2 cellular contexts compared by ENCODE assay signal in the genomic region with DNA sequence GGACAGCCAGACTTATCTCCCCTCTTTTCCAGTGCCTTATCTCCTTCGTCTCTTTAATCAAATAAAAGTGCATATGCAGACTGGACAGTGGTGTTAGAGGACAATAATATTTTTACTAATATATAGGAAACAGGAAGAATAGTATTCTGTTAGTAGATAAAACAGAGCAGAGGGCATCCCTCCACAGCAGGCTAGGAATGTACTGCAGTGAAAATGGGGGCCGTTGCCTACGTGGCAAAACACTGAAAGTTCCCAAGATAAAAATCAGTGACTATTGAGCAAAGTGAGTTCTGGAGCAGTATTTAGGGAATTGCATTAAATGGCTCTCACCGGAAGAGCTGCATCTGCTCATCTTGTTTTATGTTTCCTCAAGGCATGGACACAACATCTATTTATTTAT.
A peak's percentile ranks its signal among the peaks of the same experiment; 100 is the strongest.
TF ChIP-seq lines count a peak whose summit lies in the region.

No MANE protein-coding gene starts in this region.

TF ChIP-seq in SK-N-SH, 30 proteins besides CTCF, POLR2A, EP300 and RAD21 (continued from another document):
- 0 out of 2 replicates have a peak, but pooled peaks have one; percentile 23 for TF ChIP-seq MXI1 (IDR thresholded peaks at IDR 0.05; ENCODE audit: low read depth, low read length)
- TF ChIP-seq FOSL2 (IDR thresholded peaks at IDR 0.05; ENCODE audit: borderline replicate concordance, low read depth) = no peak
- TF ChIP-seq YY1 (IDR thresholded peaks at IDR 0.05; ENCODE audit: low read depth) = no peak
- TF ChIP-seq, protein P1, sequence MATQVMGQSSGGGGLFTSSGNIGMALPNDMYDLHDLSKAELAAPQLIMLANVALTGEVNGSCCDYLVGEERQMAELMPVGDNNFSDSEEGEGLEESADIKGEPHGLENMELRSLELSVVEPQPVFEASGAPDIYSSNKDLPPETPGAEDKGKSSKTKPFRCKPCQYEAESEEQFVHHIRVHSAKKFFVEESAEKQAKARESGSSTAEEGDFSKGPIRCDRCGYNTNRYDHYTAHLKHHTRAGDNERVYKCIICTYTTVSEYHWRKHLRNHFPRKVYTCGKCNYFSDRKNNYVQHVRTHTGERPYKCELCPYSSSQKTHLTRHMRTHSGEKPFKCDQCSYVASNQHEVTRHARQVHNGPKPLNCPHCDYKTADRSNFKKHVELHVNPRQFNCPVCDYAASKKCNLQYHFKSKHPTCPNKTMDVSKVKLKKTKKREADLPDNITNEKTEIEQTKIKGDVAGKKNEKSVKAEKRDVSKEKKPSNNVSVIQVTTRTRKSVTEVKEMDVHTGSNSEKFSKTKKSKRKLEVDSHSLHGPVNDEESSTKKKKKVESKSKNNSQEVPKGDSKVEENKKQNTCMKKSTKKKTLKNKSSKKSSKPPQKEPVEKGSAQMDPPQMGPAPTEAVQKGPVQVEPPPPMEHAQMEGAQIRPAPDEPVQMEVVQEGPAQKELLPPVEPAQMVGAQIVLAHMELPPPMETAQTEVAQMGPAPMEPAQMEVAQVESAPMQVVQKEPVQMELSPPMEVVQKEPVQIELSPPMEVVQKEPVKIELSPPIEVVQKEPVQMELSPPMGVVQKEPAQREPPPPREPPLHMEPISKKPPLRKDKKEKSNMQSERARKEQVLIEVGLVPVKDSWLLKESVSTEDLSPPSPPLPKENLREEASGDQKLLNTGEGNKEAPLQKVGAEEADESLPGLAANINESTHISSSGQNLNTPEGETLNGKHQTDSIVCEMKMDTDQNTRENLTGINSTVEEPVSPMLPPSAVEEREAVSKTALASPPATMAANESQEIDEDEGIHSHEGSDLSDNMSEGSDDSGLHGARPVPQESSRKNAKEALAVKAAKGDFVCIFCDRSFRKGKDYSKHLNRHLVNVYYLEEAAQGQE (IDR thresholded peaks at IDR 0.05; ENCODE audit: low read depth, low read length) = no peak
- TF ChIP-seq GATA2 (CRISPR knock-in tag; IDR thresholded peaks at IDR 0.05) = peak; percentile 94
- TF ChIP-seq, protein P2, sequence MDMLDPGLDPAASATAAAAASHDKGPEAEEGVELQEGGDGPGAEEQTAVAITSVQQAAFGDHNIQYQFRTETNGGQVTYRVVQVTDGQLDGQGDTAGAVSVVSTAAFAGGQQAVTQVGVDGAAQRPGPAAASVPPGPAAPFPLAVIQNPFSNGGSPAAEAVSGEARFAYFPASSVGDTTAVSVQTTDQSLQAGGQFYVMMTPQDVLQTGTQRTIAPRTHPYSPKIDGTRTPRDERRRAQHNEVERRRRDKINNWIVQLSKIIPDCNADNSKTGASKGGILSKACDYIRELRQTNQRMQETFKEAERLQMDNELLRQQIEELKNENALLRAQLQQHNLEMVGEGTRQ (IDR thresholded peaks at IDR 0.05; ENCODE audit: borderline replicate concordance, low read depth, low read length) = no peak
- TF ChIP-seq RCOR1 (IDR thresholded peaks at IDR 0.05; ENCODE audit: low read length) = peak; percentile 93

TF ChIP-seq in H1, 55 proteins besides CTCF, POLR2A, EP300 and RAD21 (continued from another document):
- TF ChIP-seq NRF1 (IDR thresholded peaks at IDR 0.05; ENCODE audit: low read depth, low read length) (no peak), POU5F1 (IDR thresholded peaks at IDR 0.05; ENCODE audit: low read depth, low read length) (no peak), HDAC6 (IDR thresholded peaks at IDR 0.05; ENCODE audit: low read depth, low read length) (no peak)
